2 cellular contexts compared by ENCODE assay signal in the genomic region with DNA sequence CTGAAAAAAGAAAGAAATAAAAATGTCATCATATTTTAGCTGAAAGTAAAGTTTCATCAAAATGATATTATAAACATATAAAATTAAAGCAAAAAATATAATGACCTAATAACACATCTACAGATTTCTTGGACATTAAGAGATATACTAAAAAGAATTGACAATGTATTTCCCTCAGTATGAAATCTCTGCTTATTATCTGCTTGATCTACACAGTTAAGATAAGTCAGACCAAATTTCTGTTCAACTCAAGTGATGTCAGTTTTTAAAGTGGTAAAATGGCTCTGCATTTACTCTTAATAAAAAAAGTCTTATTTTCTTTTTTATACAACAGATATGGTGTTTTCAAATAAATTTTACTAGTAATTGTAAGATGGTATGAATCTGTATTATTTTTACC.
TF ChIP-seq lines count a peak whose summit lies in the region.

No MANE protein-coding gene starts in this region.

TF ChIP-seq in HCT116, 20 proteins besides CTCF, POLR2A, EP300 and RAD21 (continued from another document):
- TF ChIP-seq, protein P1, sequence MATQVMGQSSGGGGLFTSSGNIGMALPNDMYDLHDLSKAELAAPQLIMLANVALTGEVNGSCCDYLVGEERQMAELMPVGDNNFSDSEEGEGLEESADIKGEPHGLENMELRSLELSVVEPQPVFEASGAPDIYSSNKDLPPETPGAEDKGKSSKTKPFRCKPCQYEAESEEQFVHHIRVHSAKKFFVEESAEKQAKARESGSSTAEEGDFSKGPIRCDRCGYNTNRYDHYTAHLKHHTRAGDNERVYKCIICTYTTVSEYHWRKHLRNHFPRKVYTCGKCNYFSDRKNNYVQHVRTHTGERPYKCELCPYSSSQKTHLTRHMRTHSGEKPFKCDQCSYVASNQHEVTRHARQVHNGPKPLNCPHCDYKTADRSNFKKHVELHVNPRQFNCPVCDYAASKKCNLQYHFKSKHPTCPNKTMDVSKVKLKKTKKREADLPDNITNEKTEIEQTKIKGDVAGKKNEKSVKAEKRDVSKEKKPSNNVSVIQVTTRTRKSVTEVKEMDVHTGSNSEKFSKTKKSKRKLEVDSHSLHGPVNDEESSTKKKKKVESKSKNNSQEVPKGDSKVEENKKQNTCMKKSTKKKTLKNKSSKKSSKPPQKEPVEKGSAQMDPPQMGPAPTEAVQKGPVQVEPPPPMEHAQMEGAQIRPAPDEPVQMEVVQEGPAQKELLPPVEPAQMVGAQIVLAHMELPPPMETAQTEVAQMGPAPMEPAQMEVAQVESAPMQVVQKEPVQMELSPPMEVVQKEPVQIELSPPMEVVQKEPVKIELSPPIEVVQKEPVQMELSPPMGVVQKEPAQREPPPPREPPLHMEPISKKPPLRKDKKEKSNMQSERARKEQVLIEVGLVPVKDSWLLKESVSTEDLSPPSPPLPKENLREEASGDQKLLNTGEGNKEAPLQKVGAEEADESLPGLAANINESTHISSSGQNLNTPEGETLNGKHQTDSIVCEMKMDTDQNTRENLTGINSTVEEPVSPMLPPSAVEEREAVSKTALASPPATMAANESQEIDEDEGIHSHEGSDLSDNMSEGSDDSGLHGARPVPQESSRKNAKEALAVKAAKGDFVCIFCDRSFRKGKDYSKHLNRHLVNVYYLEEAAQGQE (IDR thresholded peaks at IDR 0.05; ENCODE audit: low read depth), result no peak
- TF ChIP-seq TCF7L2 (IDR thresholded peaks at IDR 0.05; ENCODE audit: borderline replicate concordance, extremely low read depth, insufficient read depth, insufficient read length) (no peak), FOSL1 (IDR thresholded peaks at IDR 0.05; ENCODE audit: low read depth) (no peak), ZFX (IDR thresholded peaks at IDR 0.05) (no peak), SIN3A (IDR thresholded peaks at IDR 0.05; ENCODE audit: low read depth) (no peak), JUND (IDR thresholded peaks at IDR 0.05) (no peak), ELF1 (IDR thresholded peaks at IDR 0.05; ENCODE audit: borderline replicate concordance, low read depth) (no peak), EGR1 (IDR thresholded peaks at IDR 0.05; ENCODE audit: low read depth) (no peak), EZH2 (IDR thresholded peaks at IDR 0.05) (no peak), CEBPB (IDR thresholded peaks at IDR 0.05; ENCODE audit: low read depth) (no peak), YY1 (IDR thresholded peaks at IDR 0.05; ENCODE audit: extremely low read depth, insufficient replicate concordance, low read depth, low read length) (no peak), EZH2phosphoT487 (IDR thresholded peaks at IDR 0.05; ENCODE audit: borderline replicate concordance) (no peak)
- TF ChIP-seq, protein P2, sequence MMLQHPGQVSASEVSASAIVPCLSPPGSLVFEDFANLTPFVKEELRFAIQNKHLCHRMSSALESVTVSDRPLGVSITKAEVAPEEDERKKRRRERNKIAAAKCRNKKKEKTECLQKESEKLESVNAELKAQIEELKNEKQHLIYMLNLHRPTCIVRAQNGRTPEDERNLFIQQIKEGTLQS (IDR thresholded peaks at IDR 0.05), result no peak

TF ChIP-seq in SK-N-SH, 30 proteins besides CTCF, POLR2A, EP300 and RAD21 (continued from another document):
- TF ChIP-seq JUND (IDR thresholded peaks at IDR 0.05) (0 out of 2 replicates have a peak, but pooled peaks have one; percentile 18), FOXJ3 (CRISPR knock-in tag; IDR thresholded peaks at IDR 0.05) (no peak), TAF1 (IDR thresholded peaks at IDR 0.05; ENCODE audit: borderline replicate concordance, low read depth, low read length) (no peak)
- TF ChIP-seq, protein P3, sequence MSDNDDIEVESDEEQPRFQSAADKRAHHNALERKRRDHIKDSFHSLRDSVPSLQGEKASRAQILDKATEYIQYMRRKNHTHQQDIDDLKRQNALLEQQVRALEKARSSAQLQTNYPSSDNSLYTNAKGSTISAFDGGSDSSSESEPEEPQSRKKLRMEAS (IDR thresholded peaks at IDR 0.05; ENCODE audit: low read depth), result no peak
- TF ChIP-seq, protein P4, sequence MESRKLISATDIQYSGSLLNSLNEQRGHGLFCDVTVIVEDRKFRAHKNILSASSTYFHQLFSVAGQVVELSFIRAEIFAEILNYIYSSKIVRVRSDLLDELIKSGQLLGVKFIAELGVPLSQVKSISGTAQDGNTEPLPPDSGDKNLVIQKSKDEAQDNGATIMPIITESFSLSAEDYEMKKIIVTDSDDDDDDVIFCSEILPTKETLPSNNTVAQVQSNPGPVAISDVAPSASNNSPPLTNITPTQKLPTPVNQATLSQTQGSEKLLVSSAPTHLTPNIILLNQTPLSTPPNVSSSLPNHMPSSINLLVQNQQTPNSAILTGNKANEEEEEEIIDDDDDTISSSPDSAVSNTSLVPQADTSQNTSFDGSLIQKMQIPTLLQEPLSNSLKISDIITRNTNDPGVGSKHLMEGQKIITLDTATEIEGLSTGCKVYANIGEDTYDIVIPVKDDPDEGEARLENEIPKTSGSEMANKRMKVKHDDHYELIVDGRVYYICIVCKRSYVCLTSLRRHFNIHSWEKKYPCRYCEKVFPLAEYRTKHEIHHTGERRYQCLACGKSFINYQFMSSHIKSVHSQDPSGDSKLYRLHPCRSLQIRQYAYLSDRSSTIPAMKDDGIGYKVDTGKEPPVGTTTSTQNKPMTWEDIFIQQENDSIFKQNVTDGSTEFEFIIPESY (IDR thresholded peaks at IDR 0.05; ENCODE audit: borderline replicate concordance, low read depth), result no peak
